8 cellular contexts compared by ENCODE assay signal in genomic region chr2:57528499-57528898, GRCh38.
"Had no signal": no experiment of that assay in that cellular context is flagged by ENCODE, and none has a peak within 500 bp of the region (broad histone marks: within the 10 kb centered on the region; RNA-seq: fewer than 3 reads in every experiment).

No MANE protein-coding gene starts in this region.

- H3K27ac Mint-ChIP-seq: HFFc6 had no signal

- H3K9me3 ChIP-seq: HAP-1 had no signal

- H3K36me3 ChIP-seq: HAP-1 had no signal

- ATAC-seq: HCT116, K562 had no signal

- H3K9me3 Mint-ChIP-seq: HFFc6 had no signal

- H3K4me1 ChIP-seq: HAP-1 had no signal

- DNase-seq: GOT3, H7, HFFc6, IMR-90, KG1 had no signal

- H3K4me3 ChIP-seq: HAP-1, K562 had no signal

- H3K4me3 Mint-ChIP-seq: HFFc6 had no signal
